In genomic region chr17:71528210-71528609, GRCh38 we compare ENCODE assay signal across 2 cellular contexts.
TF ChIP-seq lines count a peak whose summit lies in the region.

No MANE protein-coding gene starts in this region.

TF ChIP-seq in HepG2, 621 proteins besides CTCF, POLR2A, EP300 and RAD21:
- no peak for TF ChIP-seq ZNF512B (CRISPR knock-in tag; IDR thresholded peaks at IDR 0.05; ENCODE audit: borderline replicate concordance)
- TF ChIP-seq ATF7 (IDR thresholded peaks at IDR 0.05) = 0 out of 2 replicates have a peak, but pooled peaks have one; percentile 35
- no peak for TF ChIP-seq ATF7 (CRISPR knock-in tag; IDR thresholded peaks at IDR 0.05)

TF ChIP-seq in HEK293, 187 proteins besides CTCF, POLR2A, EP300 and RAD21 (continued from another document):
- peak; percentile 60 for TF ChIP-seq ATF2 (tag by site-specific recombination; IDR thresholded peaks at IDR 0.05; ENCODE audit: low read depth)
- TF ChIP-seq ZNF660 (tag by site-specific recombination; IDR thresholded peaks at IDR 0.05) = no peak
- TF ChIP-seq GLI4 (tag by site-specific recombination; IDR thresholded peaks at IDR 0.05) = no peak
- no peak for TF ChIP-seq ZNF548 (tag by site-specific recombination; IDR thresholded peaks at IDR 0.05)
- TF ChIP-seq REST (tag by site-specific recombination; IDR thresholded peaks at IDR 0.05) = no peak
- TF ChIP-seq ZNF621 (tag by site-specific recombination; IDR thresholded peaks at IDR 0.05) = no peak
